In the genomic region with DNA sequence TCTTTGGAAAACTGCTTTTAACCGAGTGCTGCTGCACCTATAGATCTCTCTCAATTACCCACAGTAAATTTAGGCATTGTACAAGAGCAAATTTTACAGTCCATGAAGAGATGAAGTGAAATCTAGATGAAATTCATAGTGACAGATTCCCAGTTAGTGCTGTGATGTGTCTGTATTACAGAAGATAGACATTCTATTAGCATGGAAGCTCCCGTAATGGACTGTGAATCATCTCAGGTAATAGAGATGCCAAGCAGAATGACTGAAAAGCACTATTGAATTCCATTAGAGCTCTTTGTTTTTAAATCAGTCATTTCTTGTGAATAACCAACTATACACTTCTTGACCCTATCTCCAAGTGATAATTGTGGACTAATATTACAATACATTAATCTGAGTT, we compare ENCODE assay signal across 34 cellular contexts.
"Had no signal": no experiment of that assay in that cellular context is flagged by ENCODE, and none has a peak within 500 bp of the region (broad histone marks: within the 10 kb centered on the region; RNA-seq: fewer than 3 reads in every experiment).

No MANE protein-coding gene starts in this region.

- H3K36me3 Mint-ChIP-seq: activated CD4-positive, alpha-beta memory T cell treated with anti-CD3 and anti-CD28 coated beads for 36 hours; activated CD8-positive, alpha-beta memory T cell treated with anti-CD3 and anti-CD28 coated beads, Interleukin-2, amount 10 ng/mL, durations not matched to agents 7 days and 5 days; activated naive CD4-positive, alpha-beta T cell treated with anti-CD3 and anti-CD28 coated beads, Interleukin-2, amount 50 U/mL, for 24 hours; activated naive CD8-positive, alpha-beta T cell treated with anti-CD3 and anti-CD28 coated beads for 36 hours; T-cell had no signal

- FAIRE-seq: colon had no signal

- H3K4me3 ChIP-seq: adrenal gland, body of pancreas, esophagus squamous epithelium, gastroesophageal sphincter had no signal

- H3K27ac ChIP-seq: adrenal gland, body of pancreas, epithelial cell of prostate, esophagus squamous epithelium, gastroesophageal sphincter had no signal

- H3K9me3 Mint-ChIP-seq: activated CD4-positive, alpha-beta memory T cell treated with anti-CD3 and anti-CD28 coated beads for 36 hours; activated CD4-positive, alpha-beta T cell treated with anti-CD3 and anti-CD28 coated beads, Interleukin-2, amount 10 ng/mL, durations not matched to agents 24 days and 14 days; activated naive CD4-positive, alpha-beta T cell treated with anti-CD3 and anti-CD28 coated beads for 36 hours; activated naive CD4-positive, alpha-beta T cell treated with anti-CD3 and anti-CD28 coated beads, Interleukin-2, amount 50 U/mL, for 24 hours; activated naive CD8-positive, alpha-beta T cell treated with anti-CD3 and anti-CD28 coated beads for 36 hours; activated naive CD8-positive, alpha-beta T cell treated with anti-CD3 and anti-CD28 coated beads, Interleukin-2, amount 50 U/mL, for 24 hours; activated T-helper 1 cell treated with anti-CD3 and anti-CD28 coated beads, Interleukin-12 subunit alpha, Interleukin-12 subunit beta, Interleukin-2, Interleukin-4 antibody, amounts not matched to agents 30 ng/mL and 10 ng/mL and 1 ng/mL, durations not matched to agents 14 hours and 24 hours and 36 hours; activated T-helper 2 cell treated with anti-CD3 and anti-CD28 coated beads, Interferon-gamma antibody, Interleukin-2, Interleukin-4, amounts not matched to agents 10 μg/mL and 5 μg/mL and 100 μg/mL, durations not matched to agents 14 hours and 24 hours and 36 hours; effector memory CD8-positive, alpha-beta T cell; T-cell; T-helper 1 cell treated with Interleukin-12 subunit alpha and Interleukin-12 subunit beta and Interleukin-4 antibody, amounts not matched to agents 30 μg/mL and 1 μg/mL, for 36 hours had no signal

- H3K36me3 ChIP-seq: adrenal gland, esophagus squamous epithelium, gastroesophageal sphincter had no signal

- H3K9me3 ChIP-seq: adrenal gland, body of pancreas, esophagus squamous epithelium, gastroesophageal sphincter had no signal

- H3K4me1 ChIP-seq: adrenal gland, esophagus squamous epithelium, gastroesophageal sphincter had no signal

- DNase-seq: activated CD4-positive, alpha-beta memory T cell treated with anti-CD3 and anti-CD28 coated beads for 36 hours; activated CD4-positive, alpha-beta T cell treated with anti-CD3 and anti-CD28 coated beads for 36 hours; activated CD4-positive, alpha-beta T cell treated with anti-CD3 and anti-CD28 coated beads, Interleukin-2, amount 10 ng/mL, durations not matched to agents 24 days and 14 days; activated CD4-positive, CD25-positive, alpha-beta regulatory T cell; activated CD4-positive, CD25-positive, alpha-beta regulatory T cell treated with anti-CD3 and anti-CD28 coated beads, Interleukin-2, amount 50 U/mL, for 72 hours; activated CD8-positive, alpha-beta memory T cell treated with anti-CD3 and anti-CD28 coated beads, Interleukin-2, amount 10 ng/mL, durations not matched to agents 7 days and 5 days; activated CD8-positive, alpha-beta memory T cell treated with anti-CD3 and anti-CD28 coated beads, Interleukin-2, amount 50 U/mL, for 4 hours; activated CD8-positive, alpha-beta T cell treated with anti-CD3 and anti-CD28 coated beads, Interleukin-2, amount 10 ng/mL, durations not matched to agents 7 days and 5 days; activated effector memory CD4-positive, alpha-beta T cell treated with anti-CD3 and anti-CD28 coated beads, Interleukin-2, amount 50 U/mL, for 16 hours; activated naive CD4-positive, alpha-beta T cell treated with anti-CD3 and anti-CD28 coated beads for 36 hours; activated naive CD8-positive, alpha-beta T cell treated with anti-CD3 and anti-CD28 coated beads for 36 hours; activated naive CD8-positive, alpha-beta T cell treated with anti-CD3 and anti-CD28 coated beads, Interleukin-2, amount 50 U/mL, for 24 hours; activated T-cell treated with anti-CD3 and anti-CD28 coated beads, Interleukin-2, amount 50 U/mL, for 1 hour; activated T-cell treated with anti-CD3 and anti-CD28 coated beads, Interleukin-2, amount 50 U/mL, for 48 hours; adrenal gland; amygdala; aorta; body of pancreas; caudate nucleus; cortex of kidney; dermis blood vessel endothelial cell; effector CD4-positive, alpha-beta T cell; effector memory CD8-positive, alpha-beta T cell; esophagus squamous epithelium; foreskin melanocyte; T-cell; T-helper 9 cell had no signal

- H3K27ac Mint-ChIP-seq: activated CD4-positive, alpha-beta memory T cell treated with anti-CD3 and anti-CD28 coated beads for 36 hours; activated CD4-positive, alpha-beta T cell treated with anti-CD3 and anti-CD28 coated beads for 36 hours; activated CD4-positive, alpha-beta T cell treated with anti-CD3 and anti-CD28 coated beads, Interleukin-2, amount 10 ng/mL, durations not matched to agents 24 days and 14 days; activated CD8-positive, alpha-beta memory T cell treated with anti-CD3 and anti-CD28 coated beads, Interleukin-2, amount 10 ng/mL, durations not matched to agents 7 days and 5 days; activated CD8-positive, alpha-beta T cell treated with anti-CD3 and anti-CD28 coated beads, Interleukin-2, amount 10 ng/mL, durations not matched to agents 7 days and 5 days; activated naive CD4-positive, alpha-beta T cell treated with anti-CD3 and anti-CD28 coated beads for 36 hours; activated naive CD4-positive, alpha-beta T cell treated with anti-CD3 and anti-CD28 coated beads, Interleukin-2, amount 50 U/mL, for 24 hours; activated naive CD8-positive, alpha-beta T cell treated with anti-CD3 and anti-CD28 coated beads for 36 hours; activated naive CD8-positive, alpha-beta T cell treated with anti-CD3 and anti-CD28 coated beads, Interleukin-2, amount 50 U/mL, for 24 hours; activated T-helper 1 cell treated with anti-CD3 and anti-CD28 coated beads, Interleukin-12 subunit alpha, Interleukin-12 subunit beta, Interleukin-2, Interleukin-4 antibody, amounts not matched to agents 30 ng/mL and 10 ng/mL and 1 ng/mL, durations not matched to agents 14 hours and 24 hours and 36 hours; activated T-helper 2 cell treated with anti-CD3 and anti-CD28 coated beads, Interferon-gamma antibody, Interleukin-2, Interleukin-4, amounts not matched to agents 10 μg/mL and 5 μg/mL and 100 μg/mL, durations not matched to agents 14 hours and 24 hours and 36 hours; effector memory CD8-positive, alpha-beta T cell; T-cell; T-helper 1 cell treated with Interleukin-12 subunit alpha and Interleukin-12 subunit beta and Interleukin-4 antibody, amounts not matched to agents 30 μg/mL and 1 μg/mL, for 36 hours had no signal

- H3K4me3 Mint-ChIP-seq: activated CD4-positive, alpha-beta memory T cell treated with anti-CD3 and anti-CD28 coated beads for 36 hours; activated CD4-positive, alpha-beta T cell treated with anti-CD3 and anti-CD28 coated beads for 36 hours; activated CD4-positive, alpha-beta T cell treated with anti-CD3 and anti-CD28 coated beads, Interleukin-2, amount 10 ng/mL, durations not matched to agents 24 days and 14 days; activated CD8-positive, alpha-beta memory T cell treated with anti-CD3 and anti-CD28 coated beads, Interleukin-2, amount 10 ng/mL, durations not matched to agents 7 days and 5 days; activated CD8-positive, alpha-beta T cell treated with anti-CD3 and anti-CD28 coated beads, Interleukin-2, amount 10 ng/mL, durations not matched to agents 7 days and 5 days; activated naive CD4-positive, alpha-beta T cell treated with anti-CD3 and anti-CD28 coated beads for 36 hours; activated naive CD4-positive, alpha-beta T cell treated with anti-CD3 and anti-CD28 coated beads, Interleukin-2, amount 50 U/mL, for 24 hours; activated naive CD8-positive, alpha-beta T cell treated with anti-CD3 and anti-CD28 coated beads for 36 hours; activated naive CD8-positive, alpha-beta T cell treated with anti-CD3 and anti-CD28 coated beads, Interleukin-2, amount 50 U/mL, for 24 hours; activated T-helper 1 cell treated with anti-CD3 and anti-CD28 coated beads, Interleukin-12 subunit alpha, Interleukin-12 subunit beta, Interleukin-2, Interleukin-4 antibody, amounts not matched to agents 30 ng/mL and 10 ng/mL and 1 ng/mL, durations not matched to agents 14 hours and 24 hours and 36 hours; effector memory CD8-positive, alpha-beta T cell; T-cell; T-helper 1 cell treated with Interleukin-12 subunit alpha and Interleukin-12 subunit beta and Interleukin-4 antibody, amounts not matched to agents 30 μg/mL and 1 μg/mL, for 36 hours had no signal

- H3K27me3 ChIP-seq: body of pancreas had no signal

- H3K4me1 Mint-ChIP-seq: activated CD4-positive, alpha-beta T cell treated with anti-CD3 and anti-CD28 coated beads for 36 hours; activated naive CD4-positive, alpha-beta T cell treated with anti-CD3 and anti-CD28 coated beads, Interleukin-2, amount 50 U/mL, for 24 hours had no signal
